In the genomic region with DNA sequence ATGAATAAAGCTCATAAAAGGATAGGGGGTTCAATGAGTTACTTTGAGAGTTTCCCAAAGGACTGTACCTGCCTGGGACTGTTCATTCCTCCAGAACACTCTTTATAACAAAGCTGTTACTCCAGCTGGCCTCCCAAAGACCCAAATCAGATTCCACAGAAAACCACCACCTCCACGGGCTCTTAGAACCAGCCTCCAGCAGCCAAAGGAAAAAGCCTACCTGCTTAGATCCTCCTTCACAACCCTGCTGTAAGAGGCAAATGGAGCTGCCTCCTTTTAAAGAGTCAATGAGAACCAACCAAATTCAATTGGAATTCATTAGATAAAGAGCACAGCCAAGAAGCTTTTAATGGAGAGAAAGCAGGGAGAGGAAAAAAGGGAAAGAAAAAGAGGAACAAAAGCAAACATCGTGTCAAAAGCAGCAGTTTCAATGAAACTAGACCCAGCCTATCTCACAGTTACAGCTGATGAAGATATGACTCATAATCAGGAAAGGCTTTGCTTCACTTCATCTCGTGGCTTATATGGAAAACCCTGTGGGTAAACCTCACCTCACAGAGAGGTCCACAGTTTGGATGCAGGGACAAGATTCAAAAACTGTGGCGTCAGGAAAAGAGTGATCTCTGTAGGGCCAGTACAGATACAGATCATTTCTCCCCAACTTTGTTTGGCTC, we compare ENCODE assay signal across 2 cellular contexts.
TF ChIP-seq lines count a peak whose summit lies in the region.

No MANE protein-coding gene starts in this region.

TF ChIP-seq in IMR-90, 13 proteins besides CTCF, POLR2A, EP300 and RAD21:
- TF ChIP-seq SMC3 (IDR thresholded peaks at IDR 0.05; ENCODE audit: low read depth, low read length) (no peak), CHD1 (IDR thresholded peaks at IDR 0.05; ENCODE audit: low read depth, low read length) (no peak), MXI1 (IDR thresholded peaks at IDR 0.05; ENCODE audit: borderline replicate concordance, low read depth, low read length) (no peak), RFX5 (IDR thresholded peaks at IDR 0.05; ENCODE audit: low read depth, low read length) (no peak), RCOR1 (IDR thresholded peaks at IDR 0.05; ENCODE audit: insufficient replicate concordance, low read length) (no peak), BHLHE40 (IDR thresholded peaks at IDR 0.05; ENCODE audit: low read depth, low read length) (no peak), MAZ (IDR thresholded peaks at IDR 0.05; ENCODE audit: borderline replicate concordance, low read depth, low read length) (no peak), NFE2L2 (IDR thresholded peaks at IDR 0.05; ENCODE audit: low read depth, low read length) (no peak), MAFK (IDR thresholded peaks at IDR 0.05; ENCODE audit: low read depth, low read length) (no peak), CEBPB (IDR thresholded peaks at IDR 0.05; ENCODE audit: low read depth, low read length) (no peak), FOS (IDR thresholded peaks at IDR 0.05; ENCODE audit: low read depth, low read length) (no peak)
- TF ChIP-seq, protein P1, sequence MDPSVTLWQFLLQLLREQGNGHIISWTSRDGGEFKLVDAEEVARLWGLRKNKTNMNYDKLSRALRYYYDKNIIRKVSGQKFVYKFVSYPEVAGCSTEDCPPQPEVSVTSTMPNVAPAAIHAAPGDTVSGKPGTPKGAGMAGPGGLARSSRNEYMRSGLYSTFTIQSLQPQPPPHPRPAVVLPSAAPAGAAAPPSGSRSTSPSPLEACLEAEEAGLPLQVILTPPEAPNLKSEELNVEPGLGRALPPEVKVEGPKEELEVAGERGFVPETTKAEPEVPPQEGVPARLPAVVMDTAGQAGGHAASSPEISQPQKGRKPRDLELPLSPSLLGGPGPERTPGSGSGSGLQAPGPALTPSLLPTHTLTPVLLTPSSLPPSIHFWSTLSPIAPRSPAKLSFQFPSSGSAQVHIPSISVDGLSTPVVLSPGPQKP (IDR thresholded peaks at IDR 0.05; ENCODE audit: borderline replicate concordance, low read depth, low read length), result no peak
- TF ChIP-seq, protein P2, sequence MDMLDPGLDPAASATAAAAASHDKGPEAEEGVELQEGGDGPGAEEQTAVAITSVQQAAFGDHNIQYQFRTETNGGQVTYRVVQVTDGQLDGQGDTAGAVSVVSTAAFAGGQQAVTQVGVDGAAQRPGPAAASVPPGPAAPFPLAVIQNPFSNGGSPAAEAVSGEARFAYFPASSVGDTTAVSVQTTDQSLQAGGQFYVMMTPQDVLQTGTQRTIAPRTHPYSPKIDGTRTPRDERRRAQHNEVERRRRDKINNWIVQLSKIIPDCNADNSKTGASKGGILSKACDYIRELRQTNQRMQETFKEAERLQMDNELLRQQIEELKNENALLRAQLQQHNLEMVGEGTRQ (IDR thresholded peaks at IDR 0.05; ENCODE audit: low read depth, low read length), result no peak

TF ChIP-seq in GM12878, 131 proteins besides CTCF, POLR2A, EP300 and RAD21:
- peak; percentile 39 for TF ChIP-seq JUNB (IDR thresholded peaks at IDR 0.05)
- no peak for TF ChIP-seq RB1 (IDR thresholded peaks at IDR 0.05; ENCODE audit: borderline replicate concordance)
- TF ChIP-seq IKZF2 (IDR thresholded peaks at IDR 0.05), result peak; percentile 52 to 54; a peak in 3 of 4 replicates
- TF ChIP-seq IRF3 (IDR thresholded peaks at IDR 0.05), result no peak
- no peak for TF ChIP-seq ETV6 (conservative IDR thresholded peaks at IDR 0.05 in 1 of 2, IDR thresholded peaks at IDR 0.05 in 1 of 2; ENCODE audit: borderline replicate concordance in 1 of 2, low read depth in 1 of 2)
- no peak for TF ChIP-seq HDAC2 (IDR thresholded peaks at IDR 0.05)
- 0 out of 2 replicates have a peak, but pooled peaks have one; percentile 4 for TF ChIP-seq BCL11A (IDR thresholded peaks at IDR 0.05; ENCODE audit: low read depth, low read length)
- TF ChIP-seq MEF2A (IDR thresholded peaks at IDR 0.05; ENCODE audit: insufficient read depth, low read depth, low read length), result no peak
- no peak for TF ChIP-seq CBFB (IDR thresholded peaks at IDR 0.05; ENCODE audit: low read depth)
- peak; percentile 38; the same call in 1 of the 2 replicates for TF ChIP-seq NFIC (IDR thresholded peaks at IDR 0.05; ENCODE audit: low read depth, low read length)
- no peak for TF ChIP-seq ZBED1 (IDR thresholded peaks at IDR 0.05; ENCODE audit: borderline replicate concordance)
- no peak for TF ChIP-seq GATAD2B (conservative IDR thresholded peaks at IDR 0.05; ENCODE audit: low read depth)
- no peak for TF ChIP-seq YY1 (IDR thresholded peaks at IDR 0.05; ENCODE audit: low read depth, low read length)
- no peak for TF ChIP-seq CEBPB (IDR thresholded peaks at IDR 0.05; ENCODE audit: borderline replicate concordance in 1 of 2, low read depth in 2 of 2, low read length in 2 of 2)
- no peak for TF ChIP-seq TCF3 (IDR thresholded peaks at IDR 0.05; ENCODE audit: borderline replicate concordance, insufficient read depth, low read depth, low read length)
- TF ChIP-seq, protein P3, sequence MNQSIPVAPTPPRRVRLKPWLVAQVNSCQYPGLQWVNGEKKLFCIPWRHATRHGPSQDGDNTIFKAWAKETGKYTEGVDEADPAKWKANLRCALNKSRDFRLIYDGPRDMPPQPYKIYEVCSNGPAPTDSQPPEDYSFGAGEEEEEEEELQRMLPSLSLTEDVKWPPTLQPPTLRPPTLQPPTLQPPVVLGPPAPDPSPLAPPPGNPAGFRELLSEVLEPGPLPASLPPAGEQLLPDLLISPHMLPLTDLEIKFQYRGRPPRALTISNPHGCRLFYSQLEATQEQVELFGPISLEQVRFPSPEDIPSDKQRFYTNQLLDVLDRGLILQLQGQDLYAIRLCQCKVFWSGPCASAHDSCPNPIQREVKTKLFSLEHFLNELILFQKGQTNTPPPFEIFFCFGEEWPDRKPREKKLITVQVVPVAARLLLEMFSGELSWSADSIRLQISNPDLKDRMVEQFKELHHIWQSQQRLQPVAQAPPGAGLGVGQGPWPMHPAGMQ (IDR thresholded peaks at IDR 0.05; ENCODE audit: borderline replicate concordance), result no peak
- no peak for TF ChIP-seq BACH1 (IDR thresholded peaks at IDR 0.05; ENCODE audit: borderline replicate concordance)
- no peak for TF ChIP-seq BRCA1 (IDR thresholded peaks at IDR 0.05; ENCODE audit: low read depth, low read length)
- TF ChIP-seq EED (IDR thresholded peaks at IDR 0.05; ENCODE audit: low read depth), result 0 out of 2 replicates have a peak, but pooled peaks have one; percentile 53
- TF ChIP-seq EZH2 (IDR thresholded peaks at IDR 0.05; ENCODE audit: borderline replicate concordance, control insufficient read depth, low read depth, low read length), result no peak
- no peak for TF ChIP-seq USF1 (IDR thresholded peaks at IDR 0.05; ENCODE audit: borderline replicate concordance, extremely low read length, insufficient read depth, low read depth, low read length)
- TF ChIP-seq SUPT20H (IDR thresholded peaks at IDR 0.05; ENCODE audit: borderline replicate concordance, control insufficient read depth, low read depth, low read length), result no peak
- TF ChIP-seq, protein P4, sequence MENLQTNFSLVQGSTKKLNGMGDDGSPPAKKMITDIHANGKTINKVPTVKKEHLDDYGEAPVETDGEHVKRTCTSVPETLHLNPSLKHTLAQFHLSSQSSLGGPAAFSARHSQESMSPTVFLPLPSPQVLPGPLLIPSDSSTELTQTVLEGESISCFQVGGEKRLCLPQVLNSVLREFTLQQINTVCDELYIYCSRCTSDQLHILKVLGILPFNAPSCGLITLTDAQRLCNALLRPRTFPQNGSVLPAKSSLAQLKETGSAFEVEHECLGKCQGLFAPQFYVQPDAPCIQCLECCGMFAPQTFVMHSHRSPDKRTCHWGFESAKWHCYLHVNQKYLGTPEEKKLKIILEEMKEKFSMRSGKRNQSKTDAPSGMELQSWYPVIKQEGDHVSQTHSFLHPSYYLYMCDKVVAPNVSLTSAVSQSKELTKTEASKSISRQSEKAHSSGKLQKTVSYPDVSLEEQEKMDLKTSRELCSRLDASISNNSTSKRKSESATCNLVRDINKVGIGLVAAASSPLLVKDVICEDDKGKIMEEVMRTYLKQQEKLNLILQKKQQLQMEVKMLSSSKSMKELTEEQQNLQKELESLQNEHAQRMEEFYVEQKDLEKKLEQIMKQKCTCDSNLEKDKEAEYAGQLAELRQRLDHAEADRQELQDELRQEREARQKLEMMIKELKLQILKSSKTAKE (IDR thresholded peaks at IDR 0.05; ENCODE audit: low read depth, poor library complexity, severe bottlenecking), result no peak
- 0 out of 2 replicates have a peak, but pooled peaks have one; percentile 14 for TF ChIP-seq IRF4 (IDR thresholded peaks at IDR 0.05; ENCODE audit: low read depth, low read length)
- no peak for TF ChIP-seq TBL1XR1 (IDR thresholded peaks at IDR 0.05; ENCODE audit: low read depth, low read length)
- 0 out of 2 replicates have a peak, but pooled peaks have one; percentile 34 for TF ChIP-seq IKZF1 (conservative IDR thresholded peaks at IDR 0.05)
- TF ChIP-seq, protein P2 (IDR thresholded peaks at IDR 0.05; ENCODE audit: borderline replicate concordance, low read depth, low read length), result no peak
- TF ChIP-seq RUNX3 (IDR thresholded peaks at IDR 0.05; ENCODE audit: low read length), result peak; percentile 61
- TF ChIP-seq NR2F1 (conservative IDR thresholded peaks at IDR 0.05), result no peak
- TF ChIP-seq HDGF (IDR thresholded peaks at IDR 0.05), result no peak
- TF ChIP-seq PML (IDR thresholded peaks at IDR 0.05; ENCODE audit: low read length), result no peak
